In genomic region chr1:52365091-52365745, GRCh38 we compare ENCODE assay signal across 8 cellular contexts. TPM values are rescaled to one million over a fixed set of nuclear protein-coding genes. Genes with fewer than 3 reads are reported as not detected.
DNase-seq lines count a peak whose midpoint lies in the region; TF ChIP-seq lines count a peak whose summit lies in the region.

No MANE protein-coding gene starts in this region.

- peaks cover 18% of the 10 kb centered on the region for H3K4me1 Mint-ChIP-seq in type B pancreatic cell (ENCODE audit: unreplicated experiment)

- H3K4me3 ChIP-seq in epithelial cell of proximal tubule (ENCODE audit: low read depth, low read length) = peak overlapping the region; percentile 71

- DNase-seq in DMS53 (lab: John Stamatoyannopoulos, UW) (peak; percentile 75), DMS53 treated with DMSO at 0.1 percent for 48 hours (lab: John Stamatoyannopoulos, UW; ENCODE audit: unreplicated experiment) (no peak), HPDE6-E6E7 (ENCODE audit: extremely low spot score) (peak; percentile 59), UCSD-AML1 (lab: John Stamatoyannopoulos, UW; ENCODE audit: unreplicated experiment) (peak; percentile 51), epithelial cell of proximal tubule (ENCODE audit: low read depth) (peak; percentile 18), mucosa of gallbladder (ENCODE audit: low spot score) (peak; percentile 27), type B pancreatic cell (ENCODE audit: extremely low spot score, unreplicated experiment) (no peak), activated gamma-delta T cell treated with Interleukin-2 at 50 U/mL for 16 hours (no peak)

- H3K27me3 Mint-ChIP-seq in type B pancreatic cell = no peaks in the 10 kb centered on the region

- no peak for TF ChIP-seq CTCF in epithelial cell of proximal tubule (conservative IDR thresholded peaks at IDR 0.05; ENCODE audit: low read depth, low read length)
- no peak for TF ChIP-seq CTCF in type B pancreatic cell (conservative IDR thresholded peaks at IDR 0.05)

- peak overlapping the region; percentile 98 for H3K27ac Mint-ChIP-seq in type B pancreatic cell

- no peaks in the 10 kb centered on the region for H3K9me3 Mint-ChIP-seq in type B pancreatic cell

- no peaks in the 10 kb centered on the region for H3K36me3 Mint-ChIP-seq in type B pancreatic cell

- peak overlapping the region; percentile 97 for H3K4me3 Mint-ChIP-seq in type B pancreatic cell

RNA-seq across cellular contexts. Expression of gene CC2D1B, which starts 0.8 kb away (rescaled TPM):
- total RNA-seq in epithelial cell of proximal tubule (32.5 and 33.9 TPM in 2 replicates), mucosa of gallbladder (47.8 TPM), type B pancreatic cell (ENCODE audit: low replicate concordance) (33.7 and 35.9 TPM in 2 replicates)

RNA-seq across cellular contexts. Expression of gene ORC1, which starts 39.0 kb away (rescaled TPM):
- total RNA-seq in epithelial cell of proximal tubule (13.0 and 30.1 TPM in 2 replicates), mucosa of gallbladder (0.66 TPM), type B pancreatic cell (ENCODE audit: low replicate concordance) (6.5 and 14.8 TPM in 2 replicates)

RNA-seq across cellular contexts. Expression of gene PRPF38A, which starts 39.2 kb away (rescaled TPM):
- total RNA-seq in epithelial cell of proximal tubule (14.0 and 16.3 TPM in 2 replicates), mucosa of gallbladder (31.4 TPM), type B pancreatic cell (ENCODE audit: low replicate concordance) (55.6 and 70.7 TPM in 2 replicates)

Comparison
In these comparisons a context has a peak if more than half of its experiments do, and no peak if none do; other contexts are left out.
1. DNase-seq: peak in DMS53 (single experiment), HPDE6-E6E7 (single experiment), UCSD-AML1 (single experiment), epithelial cell of proximal tubule (single experiment) and mucosa of gallbladder (single experiment); none in DMS53 treated with DMSO at 0.1 percent for 48 hours (single experiment), type B pancreatic cell (single experiment) and activated gamma-delta T cell treated with Interleukin-2 at 50 U/mL for 16 hours (single experiment).